Comparison of ENCODE assay signal across 17 cellular contexts in genomic region chr5:33457124-33457523, GRCh38. TPM values are rescaled to one million over a fixed set of nuclear protein-coding genes. Genes with fewer than 3 reads are reported as not detected.
A peak's percentile ranks its signal among the peaks of the same experiment; 100 is the strongest.
DNase-seq lines count a peak whose midpoint lies in the region; ATAC-seq and TF ChIP-seq lines count a peak whose summit lies in the region.
"Had no signal": no experiment of that assay in that cellular context is flagged by ENCODE, and none has a peak within 500 bp of the region (broad histone marks: within the 10 kb centered on the region; RNA-seq: fewer than 3 reads in every experiment).

No MANE protein-coding gene starts in this region.

- H3K4me1 Mint-ChIP-seq in activated T-helper 1 cell treated with anti-CD3 and anti-CD28 coated beads, Interleukin-12 subunit alpha, Interleukin-12 subunit beta, Interleukin-2, Interleukin-4 antibody, amounts not matched to agents 30 ng/mL and 10 ng/mL and 1 ng/mL, durations not matched to agents 14 hours and 24 hours and 36 hours (ENCODE audit: low read depth), result peaks cover 4% of the 10 kb centered on the region
- H3K4me1 Mint-ChIP-seq in stimulated activated memory B cell treated with anti-CD40 and anti-IgM and Interleukin-4, amounts not matched to agents 10 μg/mL and 1 μg/mL and 100 μg/mL, for 72 hours, result no peaks in the 10 kb centered on the region

- H3K4me3 ChIP-seq in fibroblast of mammary gland (ENCODE audit: control insufficient read depth, low read depth, low read length) (no peak overlapping the region), sigmoid colon (no peak overlapping the region)
- H3K4me3 ChIP-seq: K562, PC-9, SK-N-MC had no signal

- peaks cover 67% of the 10 kb centered on the region for H3K36me3 Mint-ChIP-seq in activated T-helper 1 cell treated with anti-CD3 and anti-CD28 coated beads, Interleukin-12 subunit alpha, Interleukin-12 subunit beta, Interleukin-2, Interleukin-4 antibody, amounts not matched to agents 30 ng/mL and 10 ng/mL and 1 ng/mL, durations not matched to agents 14 hours and 24 hours and 36 hours (ENCODE audit: low read depth)
- peaks cover 46% of the 10 kb centered on the region for H3K36me3 Mint-ChIP-seq in stimulated activated memory B cell treated with anti-CD40 and anti-IgM and Interleukin-4, amounts not matched to agents 10 μg/mL and 1 μg/mL and 100 μg/mL, for 72 hours

- intact Hi-C loops in Right ventricle myocardium inferior (cut with DNase I) (no loop called here), cardiac septum (cut with DNase I) (no loop called here), sciatic nerve (cut with DNase I) (no loop called here), sigmoid colon (cut with DNase I) (no loop called here)
- intact Hi-C loops in activated T-helper 1 cell treated with anti-CD3 and anti-CD28 coated beads, Interleukin-12 subunit alpha, Interleukin-12 subunit beta, Interleukin-2, Interleukin-4 antibody, amounts not matched to agents 30 ng/mL and 10 ng/mL and 1 ng/mL, durations not matched to agents 14 hours and 24 hours and 36 hours (cut with micrococcal nuclease), result no loop called here

- no peak overlapping the region for H3K4me3 Mint-ChIP-seq in activated T-helper 1 cell treated with anti-CD3 and anti-CD28 coated beads, Interleukin-12 subunit alpha, Interleukin-12 subunit beta, Interleukin-2, Interleukin-4 antibody, amounts not matched to agents 30 ng/mL and 10 ng/mL and 1 ng/mL, durations not matched to agents 14 hours and 24 hours and 36 hours
- no peak overlapping the region for H3K4me3 Mint-ChIP-seq in stimulated activated memory B cell treated with anti-CD40 and anti-IgM and Interleukin-4, amounts not matched to agents 10 μg/mL and 1 μg/mL and 100 μg/mL, for 72 hours

- WGBS in sigmoid colon, 2 donors, result 38 to 58% methylated on average over 2 of the region's 2 CpGs

- no peak for DNase-seq in Right ventricle myocardium inferior (ENCODE audit: missing footprints)
- DNase-seq in cardiac septum (ENCODE audit: low spot score), result no peak
- no peak for DNase-seq in activated T-helper 1 cell treated with anti-CD3 and anti-CD28 coated beads, Interleukin-12 subunit alpha, Interleukin-12 subunit beta, Interleukin-2, Interleukin-4 antibody, amounts not matched to agents 30 ng/mL and 10 ng/mL and 1 ng/mL, durations not matched to agents 14 hours and 24 hours and 36 hours (ENCODE audit: low spot score)
- peak; percentile 50 for DNase-seq in fibroblast of mammary gland (ENCODE audit: low read depth)
- DNase-seq in sciatic nerve (ENCODE audit: low spot score), result no peak
- DNase-seq in sigmoid colon, result no peak
- DNase-seq: NCI-H1048; NCI-H345; NCI-H69; NK-92 treated with Interleukin-12 subunit alpha and Interleukin-12 subunit beta, amount 100 ng/mL, for 24 hours; PC-9 had no signal

- peaks cover 39 to 98% (median 63%) of the 10 kb centered on the region in 4 donors for H3K36me3 ChIP-seq in sigmoid colon

- no peaks in the 10 kb centered on the region for H3K9me3 ChIP-seq in sigmoid colon

- TF ChIP-seq EP300 in sigmoid colon (IDR thresholded peaks at IDR 0.05), result no peak

- H3K27ac ChIP-seq in sigmoid colon, result no peak overlapping the region
- H3K27ac ChIP-seq: 22Rv1, C4-2B, PC-9, SK-N-MC had no signal

- TF ChIP-seq CTCF in fibroblast of mammary gland (conservative IDR thresholded peaks at IDR 0.05; ENCODE audit: control insufficient read depth, insufficient read depth, low read depth, low read length) (no peak), sigmoid colon (IDR thresholded peaks at IDR 0.05) (no peak)

- H3K27ac Mint-ChIP-seq in activated T-helper 1 cell treated with anti-CD3 and anti-CD28 coated beads, Interleukin-12 subunit alpha, Interleukin-12 subunit beta, Interleukin-2, Interleukin-4 antibody, amounts not matched to agents 30 ng/mL and 10 ng/mL and 1 ng/mL, durations not matched to agents 14 hours and 24 hours and 36 hours, result peak overlapping the region; percentile 12
- H3K27ac Mint-ChIP-seq in stimulated activated memory B cell treated with anti-CD40 and anti-IgM and Interleukin-4, amounts not matched to agents 10 μg/mL and 1 μg/mL and 100 μg/mL, for 72 hours, result no peak overlapping the region

- peaks cover 0 to 3% (median 0%) of the 10 kb centered on the region in 4 donors for H3K4me1 ChIP-seq in sigmoid colon

- ATAC-seq in Right ventricle myocardium inferior (peak; percentile 39), sciatic nerve (peak; percentile 68), GM19463 (IDR thresholded peaks at IDR 0.05; ENCODE audit: unreplicated experiment) (no peak)
- no peak for ATAC-seq in stimulated activated memory B cell treated with anti-CD40 and anti-IgM and Interleukin-4, amounts not matched to agents 10 μg/mL and 1 μg/mL and 100 μg/mL, for 72 hours

- H3K9me3 Mint-ChIP-seq in activated T-helper 1 cell treated with anti-CD3 and anti-CD28 coated beads, Interleukin-12 subunit alpha, Interleukin-12 subunit beta, Interleukin-2, Interleukin-4 antibody, amounts not matched to agents 30 ng/mL and 10 ng/mL and 1 ng/mL, durations not matched to agents 14 hours and 24 hours and 36 hours, result no peaks in the 10 kb centered on the region
- no peaks in the 10 kb centered on the region for H3K9me3 Mint-ChIP-seq in stimulated activated memory B cell treated with anti-CD40 and anti-IgM and Interleukin-4, amounts not matched to agents 10 μg/mL and 1 μg/mL and 100 μg/mL, for 72 hours

- no peaks in the 10 kb centered on the region for H3K27me3 Mint-ChIP-seq in activated T-helper 1 cell treated with anti-CD3 and anti-CD28 coated beads, Interleukin-12 subunit alpha, Interleukin-12 subunit beta, Interleukin-2, Interleukin-4 antibody, amounts not matched to agents 30 ng/mL and 10 ng/mL and 1 ng/mL, durations not matched to agents 14 hours and 24 hours and 36 hours (ENCODE audit: insufficient read depth)
- no peaks in the 10 kb centered on the region for H3K27me3 Mint-ChIP-seq in stimulated activated memory B cell treated with anti-CD40 and anti-IgM and Interleukin-4, amounts not matched to agents 10 μg/mL and 1 μg/mL and 100 μg/mL, for 72 hours

- no peaks in the 10 kb centered on the region for H3K27me3 ChIP-seq in sigmoid colon

- no peak for TF ChIP-seq POLR2A in sigmoid colon (IDR thresholded peaks at IDR 0.05)

RNA-seq across cellular contexts. Expression of gene TARS1, which starts 16.4 kb away (rescaled TPM):
- total RNA-seq in Right ventricle myocardium inferior, result 67.7 TPM
- 58.7 TPM for total RNA-seq in cardiac septum
- 184 and 191 TPM in 2 replicates for total RNA-seq in activated T-helper 1 cell treated with anti-CD3 and anti-CD28 coated beads, Interleukin-12 subunit alpha, Interleukin-12 subunit beta, Interleukin-2, Interleukin-4 antibody, amounts not matched to agents 30 ng/mL and 10 ng/mL and 1 ng/mL, durations not matched to agents 14 hours and 24 hours and 36 hours
- total RNA-seq in sciatic nerve, result 74.4 TPM
- 100 to 1,000 TPM; 110 to 128 (median 115) TPM for total RNA-seq in sigmoid colon
- polyA plus RNA-seq in sigmoid colon, result 100 to 1,000 TPM in 2 of 3 donors, 10 to 100 TPM in 1; 81.7 to 151 (median 121) TPM

Comparison
In these comparisons a context has a peak if more than half of its experiments do, and no peak if none do; other contexts are left out.
1. ATAC-seq: peak in Right ventricle myocardium inferior (single experiment) and sciatic nerve (single experiment); none in GM19463 (single experiment) and stimulated activated memory B cell treated with anti-CD40 and anti-IgM and Interleukin-4, amounts not matched to agents 10 μg/mL and 1 μg/mL and 100 μg/mL, for 72 hours (single experiment).